8 cellular contexts compared by ENCODE assay signal in genomic region chr7:34087892-34088891, GRCh38.
DNase-seq lines count a peak whose midpoint lies in the region; ATAC-seq and TF ChIP-seq lines count a peak whose summit lies in the region.

No MANE protein-coding gene starts in this region.

- H3K4me3 ChIP-seq in left lung: no peak overlapping the region
- no peak overlapping the region for H3K4me3 ChIP-seq in esophagus muscularis mucosa

- peak; percentile 67 for TF ChIP-seq CTCF in VCaP (conservative IDR thresholded peaks at IDR 0.05)
- peak; percentile 35 to 52 for TF ChIP-seq CTCF in left lung (IDR thresholded peaks at IDR 0.05)
- TF ChIP-seq CTCF in esophagus muscularis mucosa (IDR thresholded peaks at IDR 0.05): peak in 1 of 3 experiments; percentile 38

- intact Hi-C loops in left lung (cut with DNase I) (no loop called here), esophagus muscularis mucosa (cut with DNase I) (no loop called here)

- TF ChIP-seq EP300 in esophagus muscularis mucosa (IDR thresholded peaks at IDR 0.05): no peak

- H3K27me3 ChIP-seq in left lung (no peaks in the 10 kb centered on the region), esophagus muscularis mucosa (no peaks in the 10 kb centered on the region)

- H3K9me3 ChIP-seq in left lung (peaks cover 0 to 3% of the 10 kb centered on the region in 2 donors), esophagus muscularis mucosa (peaks cover 0 to 5% (median 0%) of the 10 kb centered on the region in 4 donors)

- ATAC-seq in HG03439 (IDR thresholded peaks at IDR 0.05; ENCODE audit: unreplicated experiment): peak; percentile 54
- peak; percentile 93 for ATAC-seq in left lung
- ATAC-seq in HG02885 (IDR thresholded peaks at IDR 0.05; ENCODE audit: poor library complexity, unreplicated experiment): no peak
- no peak for ATAC-seq in GM21360 (IDR thresholded peaks at IDR 0.05; ENCODE audit: unreplicated experiment)

- no peak for TF ChIP-seq POLR2A in esophagus muscularis mucosa (IDR thresholded peaks at IDR 0.05; ENCODE audit: low read depth)

- no peaks in the 10 kb centered on the region for H3K4me1 ChIP-seq in left lung
- no peaks in the 10 kb centered on the region for H3K4me1 ChIP-seq in esophagus muscularis mucosa

- H3K27ac ChIP-seq in VCaP (no peak overlapping the region), left lung (no peak overlapping the region), esophagus muscularis mucosa (replicated peaks in 1 of 4) (no peak overlapping the region)

- WGBS in esophagus muscularis mucosa: 91% methylated on average over 10 of the region's 10 CpGs

- peak; percentile 66 for DNase-seq in EH (ENCODE audit: low read depth)
- no peak for DNase-seq in left lung
- DNase-seq in esophagus muscularis mucosa (ENCODE audit: extremely low spot score): no peak
- no peak for DNase-seq in T-helper 2 cell

- H3K36me3 ChIP-seq in left lung (no peaks in the 10 kb centered on the region), esophagus muscularis mucosa (no peaks in the 10 kb centered on the region)

Comparison
In these comparisons a context has a peak if more than half of its experiments do, and no peak if none do; other contexts are left out.
1. ATAC-seq: peak in HG03439 (single experiment) and left lung (single experiment); none in HG02885 (single experiment) and GM21360 (single experiment).